Comparison of ENCODE assay signal across 8 cellular contexts in the genomic region with DNA sequence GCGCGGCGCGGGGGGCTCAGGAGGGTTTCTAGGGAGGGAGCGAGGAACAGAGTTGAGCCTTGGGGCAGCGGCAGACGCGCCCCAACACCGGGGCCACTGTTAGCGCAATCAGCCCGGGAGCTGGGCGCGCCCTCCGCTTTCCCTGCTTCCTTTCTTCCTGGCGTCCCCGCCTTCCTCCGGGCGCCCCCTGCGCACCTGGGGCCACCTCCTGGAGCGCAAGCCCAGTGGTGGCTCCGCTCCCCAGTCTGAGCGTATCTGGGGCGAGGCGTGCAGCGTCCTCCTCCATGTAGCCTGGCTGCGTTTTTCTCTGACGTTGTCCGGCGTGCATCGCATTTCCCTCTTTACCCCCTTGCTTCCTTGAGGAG. TPM values are rescaled to one million over a fixed set of nuclear protein-coding genes. Genes with fewer than 3 reads are reported as not detected.
DNase-seq lines count a peak whose midpoint lies in the region; ATAC-seq and TF ChIP-seq lines count a peak whose summit lies in the region.

No MANE protein-coding gene starts in this region.

- H4K20me1 ChIP-seq in BLaER1, result peaks cover 10% of the 10 kb centered on the region

- H3K9me3 Mint-ChIP-seq in activated naive CD8-positive, alpha-beta T cell treated with anti-CD3 and anti-CD28 coated beads for 36 hours, result no peaks in the 10 kb centered on the region

- no peak for TF ChIP-seq CTCF in lower lobe of right lung (IDR thresholded peaks at IDR 0.05)

- H3K27ac ChIP-seq in BLaER1, result no peak overlapping the region
- no peak overlapping the region for H3K27ac ChIP-seq in lower lobe of right lung

- peak overlapping the region; percentile 44 for H3K4me3 Mint-ChIP-seq in activated naive CD8-positive, alpha-beta T cell treated with anti-CD3 and anti-CD28 coated beads for 36 hours

- intact Hi-C loops in lower lobe of right lung (cut with DNase I), result no loop called here

- H3K36me3 Mint-ChIP-seq in activated naive CD8-positive, alpha-beta T cell treated with anti-CD3 and anti-CD28 coated beads for 36 hours, result no peaks in the 10 kb centered on the region

- H3K4me1 Mint-ChIP-seq in activated naive CD8-positive, alpha-beta T cell treated with anti-CD3 and anti-CD28 coated beads for 36 hours, result peaks cover 5% of the 10 kb centered on the region

- no peak overlapping the region for H3K9ac ChIP-seq in BLaER1

- H3K9me3 ChIP-seq in BLaER1, result no peaks in the 10 kb centered on the region
- no peaks in the 10 kb centered on the region for H3K9me3 ChIP-seq in lower lobe of right lung

- H3K27me3 Mint-ChIP-seq in activated naive CD8-positive, alpha-beta T cell treated with anti-CD3 and anti-CD28 coated beads for 36 hours, result peaks cover 51% of the 10 kb centered on the region

- ATAC-seq in lower lobe of right lung (peak; percentile 9 to 46), HG02870 (IDR thresholded peaks at IDR 0.05; ENCODE audit: unreplicated experiment) (no peak), HG02840 (IDR thresholded peaks at IDR 0.05; ENCODE audit: low FRiP score, unreplicated experiment) (no peak), GM21619 (IDR thresholded peaks at IDR 0.05; ENCODE audit: unreplicated experiment) (no peak)

- peak; percentile 48 for DNase-seq in HK-2 (ENCODE audit: unreplicated experiment)
- DNase-seq in activated naive CD8-positive, alpha-beta T cell treated with anti-CD3 and anti-CD28 coated beads for 36 hours, result no peak
- DNase-seq in lower lobe of right lung, result no peak
- DNase-seq in NCI-H2029 treated with DMSO at 0.1 percent for 48 hours (lab: John Stamatoyannopoulos, UW), result no peak

- H3K4me2 ChIP-seq in BLaER1, result peak overlapping the region; percentile 88

- H3K27me3 ChIP-seq in BLaER1 (peaks cover 38% of the 10 kb centered on the region), lower lobe of right lung (ENCODE audit: low read depth) (peaks cover 44% of the 10 kb centered on the region)

- peak overlapping the region; percentile 57 for H3K4me3 ChIP-seq in BLaER1
- peak overlapping the region; percentile 44 for H3K4me3 ChIP-seq in lower lobe of right lung

- H3K4me1 ChIP-seq in BLaER1 (peaks cover 41% of the 10 kb centered on the region), lower lobe of right lung (peaks cover 16% of the 10 kb centered on the region)

- H3K27ac Mint-ChIP-seq in activated naive CD8-positive, alpha-beta T cell treated with anti-CD3 and anti-CD28 coated beads for 36 hours, result no peak overlapping the region

- H3K36me3 ChIP-seq in BLaER1 (no peaks in the 10 kb centered on the region), lower lobe of right lung (no peaks in the 10 kb centered on the region)

RNA-seq across cellular contexts. Expression of gene PROC, which starts 5.2 kb away (rescaled TPM):
- total RNA-seq in activated naive CD8-positive, alpha-beta T cell treated with anti-CD3 and anti-CD28 coated beads for 36 hours, result not detected
- total RNA-seq in lower lobe of right lung, result not detected

RNA-seq across cellular contexts. Expression of gene MAP3K2, which starts 35.7 kb away (rescaled TPM):
- 10 to 100 TPM; 41.1 to 43.2 TPM for total RNA-seq in activated naive CD8-positive, alpha-beta T cell treated with anti-CD3 and anti-CD28 coated beads for 36 hours
- 78.4 TPM for total RNA-seq in lower lobe of right lung

Comparison
In these comparisons a context has a peak if more than half of its experiments do, and no peak if none do; other contexts are left out.
1. ATAC-seq: peak in lower lobe of right lung (2 of 2); none in HG02870 (single experiment), HG02840 (single experiment) and GM21619 (single experiment).